In the genomic region with DNA sequence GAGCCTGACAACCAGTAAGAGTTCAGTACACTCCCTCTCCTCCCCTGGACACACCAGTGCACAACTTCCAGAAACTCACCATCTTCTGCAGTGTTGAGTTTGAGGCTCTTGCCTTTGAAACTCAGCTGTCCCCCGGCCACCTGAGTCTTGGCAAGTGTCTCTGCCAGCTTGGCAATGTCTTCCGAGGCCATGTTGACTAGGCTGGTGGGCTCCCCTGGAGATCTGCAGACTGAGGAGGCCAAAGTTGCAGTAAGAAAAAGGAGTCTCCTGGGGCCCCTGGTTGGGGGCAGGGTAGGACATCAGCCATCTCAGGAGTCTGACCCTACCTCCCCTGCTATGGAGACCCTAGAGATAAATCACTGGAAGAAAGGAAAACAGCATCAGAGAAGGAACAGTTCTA, we compare ENCODE assay signal across 1 cellular context.
TF ChIP-seq lines count a peak whose summit lies in the region.

No MANE protein-coding gene starts in this region.

TF ChIP-seq in HCT116, 20 proteins besides CTCF, POLR2A, EP300 and RAD21:
- TF ChIP-seq SIN3A (IDR thresholded peaks at IDR 0.05; ENCODE audit: low read depth) (no peak), POLR2AphosphoS5 (IDR thresholded peaks at IDR 0.05; ENCODE audit: low read depth, low read length) (no peak)
